ENCODE assay signal across 8 cellular contexts in genomic region chr7:27143022-27143949, GRCh38. TPM values are rescaled to one million over a fixed set of nuclear protein-coding genes. Genes with fewer than 3 reads are reported as not detected.
DNase-seq lines count a peak whose midpoint lies in the region; ATAC-seq, FAIRE-seq and TF ChIP-seq lines count a peak whose summit lies in the region.

Gene HOXA5 (minus strand): TSS chr7:27143681. CDS start chr7:27143607, 74 bp downstream.

- peak within 1 kb of the TSS; percentile 99 for H3K9ac ChIP-seq in Loucy (ENCODE audit: low read depth, low read length, poor library complexity, severe bottlenecking)
- H3K9ac ChIP-seq in GM12878 (ENCODE audit: control insufficient read depth, insufficient read depth, low read length), result no peak within 1 kb of the TSS

- no peak for TF ChIP-seq EP300 in GM12878 (IDR thresholded peaks at IDR 0.05; ENCODE audit: borderline replicate concordance in 1 of 2, control insufficient read depth in 1 of 2, low read depth in 2 of 2, low read length in 2 of 2)
- peak; percentile 84 for TF ChIP-seq EP300 in stomach (IDR thresholded peaks at IDR 0.05)

- peak; percentile 45 for TF ChIP-seq RAD21 in GM12878 (IDR thresholded peaks at IDR 0.05; ENCODE audit: insufficient read depth, low read depth, low read length)

- H3K27me3 ChIP-seq in Loucy (ENCODE audit: insufficient read depth, low read length, poor library complexity, severe bottlenecking), result no peaks in the 10 kb centered on the region
- peaks cover 8 to 11% of the 10 kb centered on the region in 2 experiments; a peak in 3 of 4 replicates for H3K27me3 ChIP-seq in GM12878 (replicated peaks in 1 of 2; ENCODE audit: control insufficient read depth in 2 of 2, insufficient read depth in 2 of 2, low read length in 1 of 2)
- H3K27me3 ChIP-seq in stomach, result peaks cover 0 to 94% (median 73%) of the 10 kb centered on the region in 3 donors

- RAD21 ChIA-PET in GM12878 (lab: Charles Lee; ENCODE audit: unreplicated experiment), result no interaction called here

- H3K36me3 ChIP-seq in Loucy (ENCODE audit: insufficient read depth, low read length) (peaks cover 82% of the 10 kb centered on the region), GM12878 (ENCODE audit: control insufficient read depth in 2 of 2, insufficient read depth in 2 of 2, low read length in 1 of 2) (no peaks in the 10 kb centered on the region), stomach (peaks cover 0 to 5% (median 0%) of the 10 kb centered on the region in 4 donors)

- H3K27me3 Mint-ChIP-seq in Calu3 (ENCODE audit: unreplicated experiment), result no peaks in the 10 kb centered on the region
- H3K27me3 Mint-ChIP-seq in activated T-helper 2 cell treated with anti-CD3 and anti-CD28 coated beads, Interferon-gamma antibody, Interleukin-2, Interleukin-4, amounts not matched to agents 10 μg/mL and 5 μg/mL and 100 μg/mL, durations not matched to agents 14 hours and 24 hours and 36 hours (ENCODE audit: low read depth), result peaks cover 27% of the 10 kb centered on the region

- BruUV-seq in Calu3 (replicated peaks; lab: Mats Ljungman, UMichigan), result no TSS peak
- BruUV-seq in GM12878 (replicated peaks; lab: Mats Ljungman, UMichigan), result no TSS peak

- H3K4me2 ChIP-seq in Loucy (ENCODE audit: low read depth, low read length, poor library complexity, severe bottlenecking) (peak within 1 kb of the TSS; percentile 91), GM12878 (ENCODE audit: control insufficient read depth, insufficient read depth) (peak within 1 kb of the TSS; percentile 59)

- H3K4me3 Mint-ChIP-seq in Calu3 (ENCODE audit: low read depth, unreplicated experiment), result no peak within 1 kb of the TSS
- H3K4me3 Mint-ChIP-seq in activated T-helper 2 cell treated with anti-CD3 and anti-CD28 coated beads, Interferon-gamma antibody, Interleukin-2, Interleukin-4, amounts not matched to agents 10 μg/mL and 5 μg/mL and 100 μg/mL, durations not matched to agents 14 hours and 24 hours and 36 hours (ENCODE audit: low read depth), result no peak within 1 kb of the TSS

- ATAC-seq in GM12878, result no peak

- CTCF ChIA-PET in Calu3 (lab: Charles Lee) (no interaction called here), GM12878 (lab: Yijun Ruan, JAX) (no interaction called here)

- in situ Hi-C loops in GM12878 (cut with MboI), result no loop called here

- no peaks in the 10 kb centered on the region for H3K4me1 Mint-ChIP-seq in Calu3 (ENCODE audit: low read depth, unreplicated experiment)
- H3K4me1 Mint-ChIP-seq in activated T-helper 2 cell treated with anti-CD3 and anti-CD28 coated beads, Interferon-gamma antibody, Interleukin-2, Interleukin-4, amounts not matched to agents 10 μg/mL and 5 μg/mL and 100 μg/mL, durations not matched to agents 14 hours and 24 hours and 36 hours (ENCODE audit: low read depth), result peaks cover 2% of the 10 kb centered on the region

- H2AFZ ChIP-seq in Loucy (ENCODE audit: low read length) (no peak within 1 kb of the TSS), GM12878 (ENCODE audit: control insufficient read depth, low read depth, low read length) (no peak within 1 kb of the TSS)

- H3K79me2 ChIP-seq in Loucy (ENCODE audit: insufficient read depth, low read length), result peaks cover 100% of the 10 kb centered on the region
- no peaks in the 10 kb centered on the region for H3K79me2 ChIP-seq in GM12878 (ENCODE audit: control insufficient read depth, insufficient read depth, low read length)

- H3K4me3 ChIP-seq in Loucy (ENCODE audit: low read length, poor library complexity, severe bottlenecking) (peak within 1 kb of the TSS; percentile 94), GM12878 (no peak within 1 kb of the TSS), stomach (peak within 1 kb of the TSS; percentile 54 to 67 (median 64))

- H3K9me3 Mint-ChIP-seq in Calu3 (ENCODE audit: low read depth, unreplicated experiment), result no peaks in the 10 kb centered on the region
- no peaks in the 10 kb centered on the region for H3K9me3 Mint-ChIP-seq in activated T-helper 2 cell treated with anti-CD3 and anti-CD28 coated beads, Interferon-gamma antibody, Interleukin-2, Interleukin-4, amounts not matched to agents 10 μg/mL and 5 μg/mL and 100 μg/mL, durations not matched to agents 14 hours and 24 hours and 36 hours

- H3K27ac Mint-ChIP-seq in Calu3 (ENCODE audit: unreplicated experiment), result no peak within 1 kb of the TSS
- no peak within 1 kb of the TSS for H3K27ac Mint-ChIP-seq in activated T-helper 2 cell treated with anti-CD3 and anti-CD28 coated beads, Interferon-gamma antibody, Interleukin-2, Interleukin-4, amounts not matched to agents 10 μg/mL and 5 μg/mL and 100 μg/mL, durations not matched to agents 14 hours and 24 hours and 36 hours

- TF ChIP-seq CTCF in Calu3 (IDR thresholded peaks at IDR 0.05; ENCODE audit: unreplicated experiment) (peak; percentile 8), Loucy (conservative IDR thresholded peaks at IDR 0.05; ENCODE audit: low read length) (peak; percentile 73), GM12878 (IDR thresholded peaks at IDR 0.05 in 2 of 3, conservative IDR thresholded peaks at IDR 0.05 in 1 of 3; ENCODE audit: control insufficient read depth in 2 of 3, extremely low read depth in 1 of 3, insufficient read depth in 1 of 3, low read depth in 3 of 3, low read length in 3 of 3) (0 out of 6 replicates have a peak, but pooled peaks of 1 of the 3 experiments have one; percentile 30), stomach (IDR thresholded peaks at IDR 0.05) (peak in 5 of 7 experiments; percentile 30 to 76 (median 71)), GM20000 (IDR thresholded peaks at IDR 0.05; ENCODE audit: extremely low read depth, missing control alignments) (no peak)

- peaks cover 6% of the 10 kb centered on the region for H3K36me3 Mint-ChIP-seq in Calu3 (ENCODE audit: insufficient read depth, unreplicated experiment)
- H3K36me3 Mint-ChIP-seq in activated T-helper 2 cell treated with anti-CD3 and anti-CD28 coated beads, Interferon-gamma antibody, Interleukin-2, Interleukin-4, amounts not matched to agents 10 μg/mL and 5 μg/mL and 100 μg/mL, durations not matched to agents 14 hours and 24 hours and 36 hours (ENCODE audit: low read depth), result no peaks in the 10 kb centered on the region

- DNase-seq in Calu3 (no peak), GM12878 (ENCODE audit: low read depth, low spot score) (no peak), kidney tubule cell (ENCODE audit: low spot score) (peak; percentile 97), stomach (peak; percentile 45), GM20000 (ENCODE audit: low spot score) (no peak), NCI-H2171 treated with DMSO at 0.1 percent for 48 hours (lab: John Stamatoyannopoulos, UW) (no peak)
- no peak for DNase-seq in activated T-helper 2 cell treated with anti-CD3 and anti-CD28 coated beads, Interferon-gamma antibody, Interleukin-2, Interleukin-4, amounts not matched to agents 10 μg/mL and 5 μg/mL and 100 μg/mL, durations not matched to agents 14 hours and 24 hours and 36 hours (ENCODE audit: low spot score)

- H3K9me3 ChIP-seq in Loucy (ENCODE audit: insufficient read depth, low read depth, low read length) (no peaks in the 10 kb centered on the region), GM12878 (replicated peaks; ENCODE audit: control insufficient read depth, insufficient read depth, low read length) (no peaks in the 10 kb centered on the region; the same call in 2 of the 3 replicates), stomach (peaks cover 0 to 26% (median 0%) of the 10 kb centered on the region in 4 donors)

- POLR2A ChIA-PET in GM12878 (lab: Charles Lee), result no interaction called here

- peaks cover 95% of the 10 kb centered on the region for H4K20me1 ChIP-seq in Loucy (ENCODE audit: insufficient read depth, low read length, poor library complexity, severe bottlenecking)
- no peaks in the 10 kb centered on the region for H4K20me1 ChIP-seq in GM12878 (ENCODE audit: control insufficient read depth, insufficient read depth)

- H3K4me1 ChIP-seq in Loucy (ENCODE audit: insufficient read depth, low read length, poor library complexity, severe bottlenecking), result peaks cover 58% of the 10 kb centered on the region
- no peaks in the 10 kb centered on the region for H3K4me1 ChIP-seq in GM12878 (ENCODE audit: control insufficient read depth, insufficient read depth, low read length)
- H3K4me1 ChIP-seq in stomach, result peaks cover 7 to 36% (median 19%) of the 10 kb centered on the region in 4 donors

- H3F3A ChIP-seq in Loucy (ENCODE audit: low read depth), result peaks cover 4% of the 10 kb centered on the region

- no peaks in the 10 kb centered on the region for H3K9me2 ChIP-seq in Loucy (replicated peaks; ENCODE audit: low read depth, low read length)

- TF ChIP-seq POLR2A in GM12878 (IDR thresholded peaks at IDR 0.05; ENCODE audit: low read depth, low read length) (no peak), stomach (IDR thresholded peaks at IDR 0.05) (peak in 1 of 4 donors; percentile 72)

- H3K27ac ChIP-seq in GM12878 (ENCODE audit: control insufficient read depth, insufficient read depth) (no peak within 1 kb of the TSS), stomach (peak within 1 kb of the TSS; percentile 87 to 99 (median 94))

- 41% methylated on average over 66 of the region's 86 CpGs for WGBS in GM12878 (ENCODE audit: insufficient coverage, insufficient replicate concordance, low lambda C conversion rate, missing lambda C conversion rate)
- 12 to 36% (median 15%) methylated on average over 37 to 86 of the region's 86 CpGs for WGBS in stomach, 5 donors

- SMC1A ChIA-PET in GM12878 (lab: Charles Lee; ENCODE audit: uncharacterized antibody, unreplicated experiment), result no interaction called here

- intact Hi-C loops in Calu3 (cut with micrococcal nuclease; ENCODE audit: unreplicated experiment), result no loop called here
- intact Hi-C loops in GM12878 (cut with micrococcal nuclease; ENCODE audit: unreplicated experiment), result no loop called here
- intact Hi-C loops in stomach (cut with DNase I; ENCODE audit: low total_unique reads), result no loop called here
- intact Hi-C loops in activated T-helper 2 cell treated with anti-CD3 and anti-CD28 coated beads, Interferon-gamma antibody, Interleukin-2, Interleukin-4, amounts not matched to agents 10 μg/mL and 5 μg/mL and 100 μg/mL, durations not matched to agents 14 hours and 24 hours and 36 hours (cut with micrococcal nuclease), result no loop called here

- FAIRE-seq in GM12878 (lab: Jason Lieb, UNC), result no peak

RNA-seq across cellular contexts. Expression of gene HOXA5, which starts in this region (rescaled TPM):
- 8.3 and 10.6 TPM in 2 replicates for total RNA-seq in Calu3 (2022)
- 0.23 TPM in 1 of 2 replicates, not detected in the other for total RNA-seq in GM12878 (2013; cell fraction: nucleolus; rRNA removed)
- total RNA-seq in GM12878 (2014; rRNA removed), result not detected in 2 replicates
- not detected in 2 replicates for total RNA-seq in GM12878 (2014; rRNA removed; fragmentation: Illumina TruSeq; extraction: Trizol)
- 0.13 TPM in 1 of 2 replicates, not detected in the other for total RNA-seq in GM12878 (2021)
- polyA plus RNA-seq in GM12878 (2011; ENCODE audit: low read depth), result not detected
- 0.05 and 0.29 TPM in 2 replicates for polyA plus RNA-seq in GM12878 (2011; rRNA removed)
- 0.10 TPM in 2 replicates for polyA plus RNA-seq in GM12878 (2011; cell fraction: cytosol; rRNA removed)
- 0.27 and 0.54 TPM in 2 replicates for polyA plus RNA-seq in GM12878 (2011; cell fraction: nucleus; rRNA removed)
- not detected in 2 replicates for polyA plus RNA-seq in GM12878 (2012)
- polyA plus RNA-seq in GM12878 (2014; fragmentation: Illumina TruSeq; extraction: Trizol), result not detected in 2 replicates
- not detected for polyA plus RNA-seq in GM12878 (2014; fragmentation: Nextera tagmentation; extraction: Ambion mirVana)
- polyA plus RNA-seq in GM12878 (2014; rRNA removed), result not detected in 2 replicates
- not detected for polyA plus RNA-seq in GM12878 (2016; fragmentation: Nextera tagmentation; extraction: Ambion mirVana)
- not detected in 2 replicates for polyA minus RNA-seq in GM12878 (2011; rRNA and poly(A)+ RNA removed)
- not detected in 2 replicates for polyA minus RNA-seq in GM12878 (2011; cell fraction: cytosol; rRNA and poly(A)+ RNA removed)
- not detected in 2 replicates for polyA minus RNA-seq in GM12878 (2011; cell fraction: nucleus; rRNA and poly(A)+ RNA removed)
- 10 to 100 TPM in 3 of 5 donors, 1 to 10 TPM in 2; 2.9 to 53.1 (median 18.2) TPM for total RNA-seq in stomach
- 10 to 100 TPM in 1 of 3 donors, 1 to 10 TPM in 2; 7.5 to 12.8 (median 7.8) TPM for polyA plus RNA-seq in stomach
- total RNA-seq in activated T-helper 2 cell treated with anti-CD3 and anti-CD28 coated beads, Interferon-gamma antibody, Interleukin-2, Interleukin-4, amounts not matched to agents 10 μg/mL and 5 μg/mL and 100 μg/mL, durations not matched to agents 14 hours and 24 hours and 36 hours, result not detected in 2 replicates

Comparison
In these comparisons a context has a peak if more than half of its experiments do, and no peak if none do; other contexts are left out.
1. RNA of gene HOXA5 (polyA plus RNA-seq): 7.5 to 12.8 TPM in stomach; 0.05 to 0.54 TPM in GM12878; every median in the first group is over 4 times any median in the second.
2. DNase-seq: peak in kidney tubule cell (single experiment) and stomach (single experiment); none in Calu3 (single experiment), GM12878 (single experiment), activated T-helper 2 cell treated with anti-CD3 and anti-CD28 coated beads, Interferon-gamma antibody, Interleukin-2, Interleukin-4, amounts not matched to agents 10 μg/mL and 5 μg/mL and 100 μg/mL, durations not matched to agents 14 hours and 24 hours and 36 hours (single experiment), GM20000 (single experiment) and NCI-H2171 treated with DMSO at 0.1 percent for 48 hours (single experiment).